ENCODE assay signal across 37 cellular contexts in genomic region chr18:22273101-22274039, GRCh38.
"Had no signal": no experiment of that assay in that cellular context is flagged by ENCODE, and none has a peak within 500 bp of the region (broad histone marks: within the 10 kb centered on the region; RNA-seq: fewer than 3 reads in every experiment).

No MANE protein-coding gene starts in this region.

- H3K36me3 Mint-ChIP-seq: activated CD4-positive, alpha-beta memory T cell treated with anti-CD3 and anti-CD28 coated beads for 36 hours; activated naive CD4-positive, alpha-beta T cell treated with anti-CD3 and anti-CD28 coated beads, Interleukin-2, amount 10 ng/mL, durations not matched to agents 7 days and 5 days; activated naive CD4-positive, alpha-beta T cell treated with anti-CD3 and anti-CD28 coated beads, Interleukin-2, amount 50 U/mL, for 24 hours; activated naive CD8-positive, alpha-beta T cell; activated naive CD8-positive, alpha-beta T cell treated with anti-CD3 and anti-CD28 coated beads, Interleukin-2, amount 10 ng/mL, durations not matched to agents 7 days and 5 days; brain had no signal

- H3K27ac Mint-ChIP-seq: activated B cell treated with CpG ODN at 0.5 μM for 24 hours; activated CD4-positive, alpha-beta memory T cell treated with anti-CD3 and anti-CD28 coated beads for 36 hours; activated CD4-positive, alpha-beta T cell treated with anti-CD3 and anti-CD28 coated beads, Interleukin-2, amount 10 ng/mL, durations not matched to agents 24 days and 14 days; activated CD8-positive, alpha-beta T cell treated with anti-CD3 and anti-CD28 coated beads for 36 hours; activated naive CD4-positive, alpha-beta T cell treated with anti-CD3 and anti-CD28 coated beads, Interleukin-2, amount 10 ng/mL, durations not matched to agents 7 days and 5 days; activated naive CD8-positive, alpha-beta T cell; activated naive CD8-positive, alpha-beta T cell treated with anti-CD3 and anti-CD28 coated beads, Interleukin-2, amount 10 ng/mL, durations not matched to agents 7 days and 5 days; activated naive CD8-positive, alpha-beta T cell treated with anti-CD3 and anti-CD28 coated beads, Interleukin-2, amount 50 U/mL, for 24 hours; activated T-cell treated with anti-CD3 and anti-CD28 coated beads, Interleukin-2, amount 50 U/mL, for 72 hours; activated T-helper 1 cell treated with anti-CD3 and anti-CD28 coated beads, Interleukin-12 subunit alpha, Interleukin-12 subunit beta, Interleukin-2, Interleukin-4 antibody, amounts not matched to agents 30 ng/mL and 10 ng/mL and 1 ng/mL, durations not matched to agents 14 hours and 24 hours and 36 hours; activated T-helper 2 cell treated with anti-CD3 and anti-CD28 coated beads, Interferon-gamma antibody, Interleukin-2, Interleukin-4, amounts not matched to agents 10 μg/mL and 5 μg/mL and 100 μg/mL, durations not matched to agents 14 hours and 24 hours and 36 hours; brain; T-helper 1 cell treated with Interleukin-12 subunit alpha and Interleukin-12 subunit beta and Interleukin-4 antibody, amounts not matched to agents 30 μg/mL and 1 μg/mL, for 36 hours; T-helper 2 cell treated with Interferon-gamma antibody and Interleukin-4, amounts not matched to agents 5 μg/mL and 100 μg/mL, for 36 hours had no signal

- DNase-seq: activated B cell treated with CpG ODN at 0.5 μM for 24 hours; activated CD4-positive, alpha-beta memory T cell treated with anti-CD3 and anti-CD28 coated beads for 36 hours; activated CD4-positive, alpha-beta T cell treated with anti-CD3 and anti-CD28 coated beads for 4 hours; activated CD4-positive, alpha-beta T cell treated with anti-CD3 and anti-CD28 coated beads, Interleukin-2, amount 10 ng/mL, durations not matched to agents 24 days and 14 days; activated CD4-positive, alpha-beta T cell treated with anti-CD3 and anti-CD28 coated beads, Interleukin-2, amount 50 U/mL, for 1 hour; activated CD4-positive, alpha-beta T cell treated with anti-CD3 and anti-CD28 coated beads, Interleukin-2, amount 50 U/mL, for 4 hours; activated CD4-positive, CD25-positive, alpha-beta regulatory T cell treated with anti-CD3 and anti-CD28 coated beads, Interleukin-2, amount 50 U/mL, for 72 hours; activated CD8-positive, alpha-beta memory T cell treated with anti-CD3 and anti-CD28 coated beads, Interleukin-2, amount 50 U/mL, for 4 hours; activated CD8-positive, alpha-beta T cell treated with anti-CD3 and anti-CD28 coated beads for 36 hours; activated effector memory CD4-positive, alpha-beta T cell treated with Interleukin-2 at 50 U/mL for 16 hours; activated gamma-delta T cell; activated naive CD4-positive, alpha-beta T cell treated with anti-CD3 and anti-CD28 coated beads, Interleukin-2, amount 10 ng/mL, durations not matched to agents 7 days and 5 days; activated naive CD4-positive, alpha-beta T cell treated with Interleukin-2 at 50 U/mL for 16 hours; activated naive CD8-positive, alpha-beta T cell treated with anti-CD3 and anti-CD28 coated beads, Interleukin-2, amount 10 ng/mL, durations not matched to agents 7 days and 5 days; activated naive CD8-positive, alpha-beta T cell treated with anti-CD3 and anti-CD28 coated beads, Interleukin-2, amount 50 U/mL, for 24 hours; activated T-cell treated with anti-CD3 and anti-CD28 coated beads for 4 hours; activated T-cell treated with anti-CD3 and anti-CD28 coated beads, Interleukin-2, amount 50 U/mL, for 1 hour; activated T-cell treated with anti-CD3 and anti-CD28 coated beads, Interleukin-2, amount 50 U/mL, for 4 hours; activated T-cell treated with anti-CD3 and anti-CD28 coated beads, Interleukin-2, amount 50 U/mL, for 72 hours; amygdala; anterior cingulate cortex; caudate nucleus; T-helper 2 cell; T-helper 9 cell had no signal

- H3K27ac ChIP-seq: ascending aorta, cardiac muscle cell, VCaP had no signal

- H3K9me3 Mint-ChIP-seq: activated B cell treated with CpG ODN at 0.5 μM for 24 hours; activated CD4-positive, alpha-beta memory T cell treated with anti-CD3 and anti-CD28 coated beads for 36 hours; activated CD4-positive, alpha-beta T cell treated with anti-CD3 and anti-CD28 coated beads, Interleukin-2, amount 10 ng/mL, durations not matched to agents 24 days and 14 days; activated CD8-positive, alpha-beta T cell treated with anti-CD3 and anti-CD28 coated beads for 36 hours; activated naive CD4-positive, alpha-beta T cell treated with anti-CD3 and anti-CD28 coated beads, Interleukin-2, amount 50 U/mL, for 24 hours; activated naive CD8-positive, alpha-beta T cell treated with anti-CD3 and anti-CD28 coated beads, Interleukin-2, amount 10 ng/mL, durations not matched to agents 7 days and 5 days; activated naive CD8-positive, alpha-beta T cell treated with anti-CD3 and anti-CD28 coated beads, Interleukin-2, amount 50 U/mL, for 24 hours; activated T-cell treated with anti-CD3 and anti-CD28 coated beads, Interleukin-2, amount 50 U/mL, for 4 hours; activated T-helper 1 cell treated with anti-CD3 and anti-CD28 coated beads, Interleukin-12 subunit alpha, Interleukin-12 subunit beta, Interleukin-2, Interleukin-4 antibody, amounts not matched to agents 30 ng/mL and 10 ng/mL and 1 ng/mL, durations not matched to agents 14 hours and 24 hours and 36 hours; activated T-helper 2 cell treated with anti-CD3 and anti-CD28 coated beads, Interferon-gamma antibody, Interleukin-2, Interleukin-4, amounts not matched to agents 10 μg/mL and 5 μg/mL and 100 μg/mL, durations not matched to agents 14 hours and 24 hours and 36 hours; T-helper 1 cell treated with Interleukin-12 subunit alpha and Interleukin-12 subunit beta and Interleukin-4 antibody, amounts not matched to agents 30 μg/mL and 1 μg/mL, for 36 hours; T-helper 2 cell treated with Interferon-gamma antibody and Interleukin-4, amounts not matched to agents 5 μg/mL and 100 μg/mL, for 36 hours had no signal

- H3K4me1 Mint-ChIP-seq: activated B cell treated with CpG ODN at 0.5 μM for 24 hours; activated CD4-positive, alpha-beta T cell treated with anti-CD3 and anti-CD28 coated beads, Interleukin-2, amount 10 ng/mL, durations not matched to agents 24 days and 14 days; activated naive CD4-positive, alpha-beta T cell treated with anti-CD3 and anti-CD28 coated beads, Interleukin-2, amount 10 ng/mL, durations not matched to agents 7 days and 5 days; activated naive CD4-positive, alpha-beta T cell treated with anti-CD3 and anti-CD28 coated beads, Interleukin-2, amount 50 U/mL, for 24 hours; activated naive CD8-positive, alpha-beta T cell treated with anti-CD3 and anti-CD28 coated beads, Interleukin-2, amount 10 ng/mL, durations not matched to agents 7 days and 5 days; brain had no signal

- H3K4me1 ChIP-seq: ascending aorta had no signal

- H3K27me3 Mint-ChIP-seq: activated B cell treated with CpG ODN at 0.5 μM for 24 hours; activated CD4-positive, alpha-beta memory T cell treated with anti-CD3 and anti-CD28 coated beads for 36 hours; activated CD4-positive, alpha-beta T cell treated with anti-CD3 and anti-CD28 coated beads, Interleukin-2, amount 10 ng/mL, durations not matched to agents 24 days and 14 days; activated CD8-positive, alpha-beta T cell treated with anti-CD3 and anti-CD28 coated beads for 36 hours; activated naive CD4-positive, alpha-beta T cell treated with anti-CD3 and anti-CD28 coated beads, Interleukin-2, amount 10 ng/mL, durations not matched to agents 7 days and 5 days; activated naive CD4-positive, alpha-beta T cell treated with anti-CD3 and anti-CD28 coated beads, Interleukin-2, amount 50 U/mL, for 24 hours; activated naive CD8-positive, alpha-beta T cell; activated naive CD8-positive, alpha-beta T cell treated with anti-CD3 and anti-CD28 coated beads, Interleukin-2, amount 10 ng/mL, durations not matched to agents 7 days and 5 days; activated naive CD8-positive, alpha-beta T cell treated with anti-CD3 and anti-CD28 coated beads, Interleukin-2, amount 50 U/mL, for 24 hours had no signal

- ATAC-seq: activated CD8-positive, alpha-beta T cell treated with anti-CD3 and anti-CD28 coated beads for 36 hours; activated naive CD8-positive, alpha-beta T cell treated with anti-CD3 and anti-CD28 coated beads, Interleukin-2, amount 50 U/mL, for 24 hours; activated T-cell treated with anti-CD3 and anti-CD28 coated beads, Interleukin-2, amount 50 U/mL, for 4 hours; activated T-cell treated with anti-CD3 and anti-CD28 coated beads, Interleukin-2, amount 50 U/mL, for 72 hours had no signal

- H3K27me3 ChIP-seq: ascending aorta, cardiac muscle cell had no signal

- H3K36me3 ChIP-seq: ascending aorta, cardiac muscle cell had no signal

- H3K4me3 ChIP-seq: ascending aorta, cardiac muscle cell had no signal

- FAIRE-seq: bronchial epithelial cell, colon, TTC549 had no signal

- H3K4me3 Mint-ChIP-seq: activated B cell treated with CpG ODN at 0.5 μM for 24 hours; activated CD4-positive, alpha-beta memory T cell treated with anti-CD3 and anti-CD28 coated beads for 36 hours; activated CD4-positive, alpha-beta T cell treated with anti-CD3 and anti-CD28 coated beads, Interleukin-2, amount 10 ng/mL, durations not matched to agents 24 days and 14 days; activated CD8-positive, alpha-beta T cell treated with anti-CD3 and anti-CD28 coated beads for 36 hours; activated naive CD4-positive, alpha-beta T cell treated with anti-CD3 and anti-CD28 coated beads, Interleukin-2, amount 10 ng/mL, durations not matched to agents 7 days and 5 days; activated naive CD4-positive, alpha-beta T cell treated with anti-CD3 and anti-CD28 coated beads, Interleukin-2, amount 50 U/mL, for 24 hours; activated naive CD8-positive, alpha-beta T cell; activated naive CD8-positive, alpha-beta T cell treated with anti-CD3 and anti-CD28 coated beads, Interleukin-2, amount 10 ng/mL, durations not matched to agents 7 days and 5 days; activated naive CD8-positive, alpha-beta T cell treated with anti-CD3 and anti-CD28 coated beads, Interleukin-2, amount 50 U/mL, for 24 hours; activated T-cell treated with anti-CD3 and anti-CD28 coated beads, Interleukin-2, amount 50 U/mL, for 4 hours; activated T-cell treated with anti-CD3 and anti-CD28 coated beads, Interleukin-2, amount 50 U/mL, for 72 hours; activated T-helper 1 cell treated with anti-CD3 and anti-CD28 coated beads, Interleukin-12 subunit alpha, Interleukin-12 subunit beta, Interleukin-2, Interleukin-4 antibody, amounts not matched to agents 30 ng/mL and 10 ng/mL and 1 ng/mL, durations not matched to agents 14 hours and 24 hours and 36 hours; brain; T-helper 1 cell treated with Interleukin-12 subunit alpha and Interleukin-12 subunit beta and Interleukin-4 antibody, amounts not matched to agents 30 μg/mL and 1 μg/mL, for 36 hours; T-helper 2 cell treated with Interferon-gamma antibody and Interleukin-4, amounts not matched to agents 5 μg/mL and 100 μg/mL, for 36 hours had no signal

- H3K9me3 ChIP-seq: ascending aorta had no signal
